In the genomic region with DNA sequence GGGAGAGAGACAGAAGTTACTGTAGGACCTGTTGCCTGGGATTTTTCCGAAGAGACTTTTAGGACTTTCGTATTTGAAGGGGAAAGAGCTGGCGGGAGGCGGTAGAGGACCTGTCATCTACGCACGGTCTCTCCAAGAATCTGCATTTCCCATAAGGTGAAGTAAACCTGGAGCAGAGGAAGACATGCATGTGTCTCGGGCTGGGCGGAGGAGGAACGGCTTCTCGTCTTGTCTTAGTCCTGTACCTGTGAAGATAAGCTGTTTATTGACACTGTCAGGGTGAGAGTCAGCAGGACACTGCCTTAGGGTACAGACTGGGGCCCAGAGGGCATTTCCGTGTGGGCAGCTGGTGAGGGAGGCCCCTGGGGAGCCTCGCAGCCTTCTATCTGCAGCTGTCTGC, we compare ENCODE assay signal across 20 cellular contexts.
DNase-seq lines count a peak whose midpoint lies in the region; ATAC-seq and TF ChIP-seq lines count a peak whose summit lies in the region.
"Had no signal": no experiment of that assay in that cellular context is flagged by ENCODE, and none has a peak within 500 bp of the region (broad histone marks: within the 10 kb centered on the region; RNA-seq: fewer than 3 reads in every experiment).

No MANE protein-coding gene starts in this region.

- H3K4me1 Mint-ChIP-seq in activated T-cell treated with anti-CD3 and anti-CD28 coated beads, Interleukin-2, amount 50 U/mL, for 24 hours (ENCODE audit: low read depth): no peaks in the 10 kb centered on the region
- peaks cover 9% of the 10 kb centered on the region for H3K4me1 Mint-ChIP-seq in activated T-cell treated with anti-CD3 and anti-CD28 coated beads, Interleukin-2, amount 50 U/mL, for 72 hours (ENCODE audit: low read depth)
- H3K4me1 Mint-ChIP-seq in type B pancreatic cell (ENCODE audit: unreplicated experiment): peaks cover 9% of the 10 kb centered on the region

- no peak overlapping the region for H3K4me3 ChIP-seq in coronary artery
- H3K4me3 ChIP-seq: GM23248 had no signal

- H3K4me3 Mint-ChIP-seq in activated T-cell treated with anti-CD3 and anti-CD28 coated beads, Interleukin-2, amount 50 U/mL, for 24 hours: no peak overlapping the region
- no peak overlapping the region for H3K4me3 Mint-ChIP-seq in activated T-cell treated with anti-CD3 and anti-CD28 coated beads, Interleukin-2, amount 50 U/mL, for 72 hours
- H3K4me3 Mint-ChIP-seq in type B pancreatic cell: no peak overlapping the region
- H3K4me3 Mint-ChIP-seq: CD4-positive, CD25-positive, alpha-beta regulatory T cell had no signal

- no peaks in the 10 kb centered on the region for H3K9me3 Mint-ChIP-seq in activated T-cell treated with anti-CD3 and anti-CD28 coated beads, Interleukin-2, amount 50 U/mL, for 24 hours
- H3K9me3 Mint-ChIP-seq in activated T-cell treated with anti-CD3 and anti-CD28 coated beads, Interleukin-2, amount 50 U/mL, for 72 hours: no peaks in the 10 kb centered on the region
- no peaks in the 10 kb centered on the region for H3K9me3 Mint-ChIP-seq in type B pancreatic cell
- H3K9me3 Mint-ChIP-seq: CD4-positive, CD25-positive, alpha-beta regulatory T cell had no signal

- H3K27ac ChIP-seq in coronary artery: no peak overlapping the region
- H3K27ac ChIP-seq: GM23248 had no signal

- TF ChIP-seq CTCF in coronary artery (IDR thresholded peaks at IDR 0.05) (no peak), type B pancreatic cell (conservative IDR thresholded peaks at IDR 0.05) (no peak)

- H3K36me3 Mint-ChIP-seq in activated T-cell treated with anti-CD3 and anti-CD28 coated beads, Interleukin-2, amount 50 U/mL, for 24 hours (ENCODE audit: low read depth): no peaks in the 10 kb centered on the region
- H3K36me3 Mint-ChIP-seq in activated T-cell treated with anti-CD3 and anti-CD28 coated beads, Interleukin-2, amount 50 U/mL, for 72 hours (ENCODE audit: insufficient read depth in 2 of 2): no peaks in the 10 kb centered on the region
- H3K36me3 Mint-ChIP-seq in type B pancreatic cell: no peaks in the 10 kb centered on the region

- no peak for ATAC-seq in activated T-cell treated with anti-CD3 and anti-CD28 coated beads, Interleukin-2, amount 50 U/mL, for 72 hours (replicated peaks in 1 of 2)
- ATAC-seq in HG03342 (IDR thresholded peaks at IDR 0.05; ENCODE audit: unreplicated experiment): no peak

- no peak overlapping the region for H3K27ac Mint-ChIP-seq in activated T-cell treated with anti-CD3 and anti-CD28 coated beads, Interleukin-2, amount 50 U/mL, for 24 hours
- H3K27ac Mint-ChIP-seq in activated T-cell treated with anti-CD3 and anti-CD28 coated beads, Interleukin-2, amount 50 U/mL, for 72 hours: no peak overlapping the region
- H3K27ac Mint-ChIP-seq in type B pancreatic cell: no peak overlapping the region

- DNase-seq in activated T-cell treated with anti-CD3 and anti-CD28 coated beads, Interleukin-2, amount 50 U/mL, for 24 hours: peak; percentile 16
- DNase-seq in activated T-cell treated with anti-CD3 and anti-CD28 coated beads, Interleukin-2, amount 50 U/mL, for 72 hours: no peak
- DNase-seq in coronary artery (ENCODE audit: low spot score): peak; percentile 59
- DNase-seq in mesenteric fat pad (ENCODE audit: low spot score): peak; percentile 84
- DNase-seq in type B pancreatic cell (ENCODE audit: extremely low spot score, unreplicated experiment): peak; percentile 25
- no peak for DNase-seq in iPS-NIHi11 (ENCODE audit: low spot score)
- no peak for DNase-seq in putamen (ENCODE audit: low spot score)
- DNase-seq: CD4-positive, CD25-positive, alpha-beta regulatory T cell; DMS53; GM23248; HCEC 1CT; NCI-H1092 treated with DMSO at 0.1 percent for 48 hours; NCI-H1436; NCI-H187 treated with DMSO at 0.1 percent for 48 hours; NCI-H2171 treated with DMSO at 0.1 percent for 48 hours; NCI-H345; NCI-H524; NCI-H774; SK-N-SH had no signal

- H3K27me3 Mint-ChIP-seq in activated T-cell treated with anti-CD3 and anti-CD28 coated beads, Interleukin-2, amount 50 U/mL, for 24 hours: no peaks in the 10 kb centered on the region
- H3K27me3 Mint-ChIP-seq in activated T-cell treated with anti-CD3 and anti-CD28 coated beads, Interleukin-2, amount 50 U/mL, for 72 hours (ENCODE audit: low read depth): no peaks in the 10 kb centered on the region
- H3K27me3 Mint-ChIP-seq in type B pancreatic cell: peaks cover 3% of the 10 kb centered on the region

Comparison
In these comparisons a context has a peak if more than half of its experiments do, and no peak if none do; other contexts are left out.
1. DNase-seq: peak in activated T-cell treated with anti-CD3 and anti-CD28 coated beads, Interleukin-2, amount 50 U/mL, for 24 hours (single experiment), coronary artery (single experiment), mesenteric fat pad (single experiment) and type B pancreatic cell (single experiment); none in activated T-cell treated with anti-CD3 and anti-CD28 coated beads, Interleukin-2, amount 50 U/mL, for 72 hours (0 of 2), iPS-NIHi11 (single experiment) and putamen (single experiment).